1 cellular context compared by ENCODE assay signal in the genomic region with DNA sequence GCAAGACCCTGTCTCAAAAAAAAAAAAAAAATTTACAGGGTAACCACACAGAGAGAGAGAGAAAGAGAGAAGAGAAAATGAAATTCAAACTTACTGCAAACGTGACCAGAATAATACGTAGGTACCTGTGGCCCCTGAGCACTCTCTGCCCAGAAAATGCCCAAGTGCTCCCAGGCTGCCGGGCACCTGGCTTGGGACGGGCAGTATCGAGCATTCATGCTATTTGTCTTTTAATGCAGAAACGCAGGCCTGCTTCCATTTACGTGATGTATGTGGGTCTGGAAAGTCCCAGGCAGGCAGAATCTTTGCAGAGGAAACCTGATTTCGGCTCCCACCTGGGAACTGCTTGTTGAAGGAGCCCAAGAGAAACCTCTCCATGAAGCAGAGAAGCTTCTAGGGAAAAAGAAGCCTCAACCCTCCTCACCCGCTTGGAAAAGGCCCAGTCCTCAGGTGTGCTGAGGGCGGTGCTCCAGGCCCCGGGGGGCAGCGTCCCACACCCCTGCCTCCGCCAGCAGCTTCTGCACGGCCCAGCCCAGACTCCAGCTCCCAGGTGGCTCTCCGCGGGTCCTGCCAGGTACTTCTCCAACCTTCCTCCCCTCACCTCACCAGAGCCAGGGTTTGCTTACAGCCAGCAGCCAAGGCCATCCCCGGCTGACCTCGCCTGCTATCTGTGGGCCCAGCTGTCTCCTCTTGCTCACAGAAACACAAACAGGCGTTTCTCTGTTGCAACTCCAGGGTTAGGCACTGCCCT.
A peak's percentile ranks its signal among the peaks of the same experiment; 100 is the strongest.
TF ChIP-seq lines count a peak whose summit lies in the region.

No MANE protein-coding gene starts in this region.

TF ChIP-seq in HepG2, 621 proteins besides CTCF, POLR2A, EP300 and RAD21 (continued from another document and continues in another):
- TF ChIP-seq ZBTB14 (CRISPR knock-in tag; IDR thresholded peaks at IDR 0.05) (no peak), SOX13 (IDR thresholded peaks at IDR 0.05) (no peak), SOX13 (CRISPR knock-in tag; conservative IDR thresholded peaks at IDR 0.05 in 1 of 2, IDR thresholded peaks at IDR 0.05 in 1 of 2) (peak in 1 of 2 experiments; percentile 36; a peak in 1 of 4 replicates), NFIB (CRISPR knock-in tag; IDR thresholded peaks at IDR 0.05; ENCODE audit: borderline replicate concordance) (no peak), SALL1 (CRISPR knock-in tag; IDR thresholded peaks at IDR 0.05) (peak; percentile 81), SAP130 (CRISPR knock-in tag; IDR thresholded peaks at IDR 0.05; ENCODE audit: low read depth) (peak; percentile 85), MED1 (CRISPR knock-in tag; IDR thresholded peaks at IDR 0.05) (peak; percentile 71; the same call in 1 of the 2 replicates), PRDM15 (CRISPR knock-in tag; IDR thresholded peaks at IDR 0.05) (peak; percentile 98), ZNF749 (CRISPR knock-in tag; IDR thresholded peaks at IDR 0.05; ENCODE audit: borderline replicate concordance) (no peak), FOXK1 (CRISPR knock-in tag; IDR thresholded peaks at IDR 0.05; ENCODE audit: borderline replicate concordance, low read depth) (peak; percentile 43; the same call in 1 of the 2 replicates), CEBPB (IDR thresholded peaks at IDR 0.05; ENCODE audit: borderline replicate concordance, low read depth, low read length) (peak; percentile 87), POLR2G (IDR thresholded peaks at IDR 0.05; ENCODE audit: low read depth, low read length) (no peak), TEAD2 (CRISPR knock-in tag; IDR thresholded peaks at IDR 0.05) (no peak), ZNF430 (CRISPR knock-in tag; IDR thresholded peaks at IDR 0.05) (peak; percentile 68; the same call in 1 of the 2 replicates), RFX5 (IDR thresholded peaks at IDR 0.05; ENCODE audit: low read depth, low read length) (0 out of 2 replicates have a peak, but pooled peaks have one; percentile 21), FOXA3 (CRISPR knock-in tag; IDR thresholded peaks at IDR 0.05) (peak; percentile 47; the same call in 1 of the 2 replicates), ZNF839 (CRISPR knock-in tag; IDR thresholded peaks at IDR 0.05; ENCODE audit: borderline replicate concordance) (no peak), FOXA1 (IDR thresholded peaks at IDR 0.05) (no peak), FOXA1 (CRISPR knock-in tag; IDR thresholded peaks at IDR 0.05) (peak; percentile 79), ZNF12 (CRISPR knock-in tag; IDR thresholded peaks at IDR 0.05) (0 out of 2 replicates have a peak, but pooled peaks have one; percentile 51), BCL6 (CRISPR knock-in tag; IDR thresholded peaks at IDR 0.05) (peak; percentile 43; the same call in 1 of the 2 replicates), THAP11 (CRISPR knock-in tag; IDR thresholded peaks at IDR 0.05) (peak; percentile 40; the same call in 1 of the 2 replicates), ZNF891 (CRISPR knock-in tag; IDR thresholded peaks at IDR 0.05) (0 out of 2 replicates have a peak, but pooled peaks have one; percentile 23), ELF1 (CRISPR knock-in tag; IDR thresholded peaks at IDR 0.05) (0 out of 2 replicates have a peak, but pooled peaks have one; percentile 30), ZNF777 (CRISPR knock-in tag; IDR thresholded peaks at IDR 0.05) (peak; percentile 28; the same call in 1 of the 2 replicates), ZFY (CRISPR knock-in tag; IDR thresholded peaks at IDR 0.05) (peak; percentile 60), PPARG (CRISPR knock-in tag; conservative IDR thresholded peaks at IDR 0.05) (peak; percentile 45; the same call in 1 of the 2 replicates), FOSL2 (CRISPR knock-in tag; IDR thresholded peaks at IDR 0.05) (0 out of 2 replicates have a peak, but pooled peaks have one; percentile 58), RXRB (CRISPR knock-in tag; IDR thresholded peaks at IDR 0.05; ENCODE audit: borderline replicate concordance) (peak; percentile 68; the same call in 1 of the 2 replicates), TBX2 (CRISPR knock-in tag; IDR thresholded peaks at IDR 0.05; ENCODE audit: borderline replicate concordance) (peak; percentile 35; the same call in 1 of the 2 replicates), HDAC2 (CRISPR knock-in tag; IDR thresholded peaks at IDR 0.05) (peak; percentile 58; the same call in 1 of the 2 replicates), ZNF225 (CRISPR knock-in tag; IDR thresholded peaks at IDR 0.05) (0 out of 2 replicates have a peak, but pooled peaks have one; percentile 6), XRCC5 (optimal IDR thresholded peaks at IDR 0.05; ENCODE audit: low read length) (peak; percentile 25), AKNA (CRISPR knock-in tag; IDR thresholded peaks at IDR 0.05; ENCODE audit: borderline replicate concordance) (no peak), ZGPAT (CRISPR knock-in tag; IDR thresholded peaks at IDR 0.05) (0 out of 2 replicates have a peak, but pooled peaks have one; percentile 31), PITX1 (CRISPR knock-in tag; IDR thresholded peaks at IDR 0.05) (peak; percentile 69), PRPF4 (IDR thresholded peaks at IDR 0.05; ENCODE audit: low read depth, low read length, poor library complexity, severe bottlenecking) (no peak), GTF3A (CRISPR knock-in tag; conservative IDR thresholded peaks at IDR 0.05) (no peak), HDAC6 (IDR thresholded peaks at IDR 0.05; ENCODE audit: low read depth, low read length) (no peak), ZNF878 (CRISPR knock-in tag; IDR thresholded peaks at IDR 0.05) (no peak), ZFP91 (CRISPR knock-in tag; IDR thresholded peaks at IDR 0.05; ENCODE audit: borderline replicate concordance) (0 out of 2 replicates have a peak, but pooled peaks have one; percentile 34), SOX5 (CRISPR knock-in tag; IDR thresholded peaks at IDR 0.05; ENCODE audit: borderline replicate concordance) (0 out of 2 replicates have a peak, but pooled peaks have one; percentile 21)
- TF ChIP-seq, protein P1, sequence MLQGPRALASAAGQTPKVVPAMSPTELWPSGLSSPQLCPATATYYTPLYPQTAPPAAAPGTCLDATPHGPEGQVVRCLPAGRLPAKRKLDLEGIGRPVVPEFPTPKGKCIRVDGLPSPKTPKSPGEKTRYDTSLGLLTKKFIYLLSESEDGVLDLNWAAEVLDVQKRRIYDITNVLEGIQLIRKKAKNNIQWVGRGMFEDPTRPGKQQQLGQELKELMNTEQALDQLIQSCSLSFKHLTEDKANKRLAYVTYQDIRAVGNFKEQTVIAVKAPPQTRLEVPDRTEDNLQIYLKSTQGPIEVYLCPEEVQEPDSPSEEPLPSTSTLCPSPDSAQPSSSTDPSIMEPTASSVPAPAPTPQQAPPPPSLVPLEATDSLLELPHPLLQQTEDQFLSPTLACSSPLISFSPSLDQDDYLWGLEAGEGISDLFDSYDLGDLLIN (CRISPR knock-in tag; IDR thresholded peaks at IDR 0.05; ENCODE audit: borderline replicate concordance), result no peak
- TF ChIP-seq, protein P2, sequence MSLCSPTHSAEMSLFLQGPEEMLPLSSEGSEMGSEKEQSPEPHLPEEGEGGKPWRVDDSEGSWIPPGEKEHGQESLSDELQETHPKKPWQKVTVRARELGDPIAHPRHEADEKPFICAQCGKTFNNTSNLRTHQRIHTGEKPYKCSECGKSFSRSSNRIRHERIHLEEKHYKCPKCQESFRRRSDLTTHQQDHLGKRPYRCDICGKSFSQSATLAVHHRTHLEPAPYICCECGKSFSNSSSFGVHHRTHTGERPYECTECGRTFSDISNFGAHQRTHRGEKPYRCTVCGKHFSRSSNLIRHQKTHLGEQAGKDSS (CRISPR knock-in tag; IDR thresholded peaks at IDR 0.05; ENCODE audit: borderline replicate concordance, low read depth), result peak; percentile 66; the same call in 1 of the 2 replicates
- TF ChIP-seq, protein P3, sequence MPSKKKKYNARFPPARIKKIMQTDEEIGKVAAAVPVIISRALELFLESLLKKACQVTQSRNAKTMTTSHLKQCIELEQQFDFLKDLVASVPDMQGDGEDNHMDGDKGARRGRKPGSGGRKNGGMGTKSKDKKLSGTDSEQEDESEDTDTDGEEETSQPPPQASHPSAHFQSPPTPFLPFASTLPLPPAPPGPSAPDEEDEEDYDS (CRISPR knock-in tag; IDR thresholded peaks at IDR 0.05), result peak; percentile 12; the same call in 1 of the 2 replicates
